ENCODE assay signal across 1 cellular context in the genomic region with DNA sequence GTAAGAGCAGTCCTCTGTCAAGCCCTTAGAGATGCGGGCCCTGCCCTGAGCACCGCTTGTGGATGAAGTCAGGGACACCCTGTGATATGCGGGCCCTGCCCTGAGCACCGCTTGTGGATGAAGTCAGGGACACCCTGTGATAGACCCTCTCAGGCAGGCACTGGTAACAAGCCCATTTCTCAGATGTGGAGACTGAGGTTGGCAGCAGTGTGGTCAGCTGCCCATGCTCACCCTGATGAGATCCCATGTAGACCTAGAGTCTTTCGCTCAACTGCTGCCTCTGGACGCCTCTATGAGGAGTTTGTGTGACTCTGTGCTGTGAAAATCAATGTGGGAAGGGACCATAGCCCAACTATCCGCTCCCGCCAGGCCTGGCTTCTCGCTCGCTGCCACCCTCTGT.
TF ChIP-seq lines count a peak whose summit lies in the region.

No MANE protein-coding gene starts in this region.

TF ChIP-seq in H1, 55 proteins besides CTCF, POLR2A, EP300 and RAD21:
- TF ChIP-seq KDM1A (IDR thresholded peaks at IDR 0.05; ENCODE audit: borderline replicate concordance, low read length), result peak; percentile 66; the same call in 1 of the 2 replicates
- TF ChIP-seq, protein P1, sequence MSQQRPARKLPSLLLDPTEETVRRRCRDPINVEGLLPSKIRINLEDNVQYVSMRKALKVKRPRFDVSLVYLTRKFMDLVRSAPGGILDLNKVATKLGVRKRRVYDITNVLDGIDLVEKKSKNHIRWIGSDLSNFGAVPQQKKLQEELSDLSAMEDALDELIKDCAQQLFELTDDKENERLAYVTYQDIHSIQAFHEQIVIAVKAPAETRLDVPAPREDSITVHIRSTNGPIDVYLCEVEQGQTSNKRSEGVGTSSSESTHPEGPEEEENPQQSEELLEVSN (IDR thresholded peaks at IDR 0.05), result no peak
